Comparison of ENCODE assay signal across 39 cellular contexts in the genomic region with DNA sequence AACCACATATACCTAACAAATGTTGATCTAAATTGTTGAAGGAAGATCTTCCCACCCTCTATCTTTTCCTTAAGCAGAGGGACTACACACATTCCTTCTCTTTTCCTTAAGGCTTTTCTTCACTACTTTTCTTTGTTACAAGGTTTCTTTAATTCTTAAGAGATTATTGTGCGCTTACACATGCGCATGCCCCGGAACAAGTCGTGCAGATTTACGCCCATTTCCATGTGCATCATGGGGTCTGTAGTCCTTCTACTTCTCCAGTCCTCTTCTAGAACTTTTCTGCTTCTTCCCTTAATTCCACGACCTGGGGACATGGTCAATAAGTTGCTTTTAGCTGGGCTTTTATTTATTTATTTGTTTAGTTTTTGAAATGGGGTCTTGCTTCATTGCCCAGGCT. TPM values are rescaled to one million over a fixed set of nuclear protein-coding genes. Genes with fewer than 3 reads are reported as not detected.
"Had no signal": no experiment of that assay in that cellular context is flagged by ENCODE, and none has a peak within 500 bp of the region (broad histone marks: within the 10 kb centered on the region; RNA-seq: fewer than 3 reads in every experiment).

No MANE protein-coding gene starts in this region.

- H3K36me3 ChIP-seq: MG63 had no signal

- H3K4me2 ChIP-seq: KMS-11 had no signal

- H3K9me3 ChIP-seq: MG63 had no signal

- H3K27ac ChIP-seq: KMS-11 had no signal

- H3K9ac ChIP-seq: KMS-11 had no signal

- DNase-seq: Karpas-422, Kasumi-1, MG63, MM.1S, MV-4-11, NCI-H1048, NCI-H1092, NCI-H1092 treated with DMSO at 0.1 percent for 48 hours, NCI-H1105, NCI-H1105 treated with DMSO at 0.1 percent for 48 hours, NCI-H1417, NCI-H1417 treated with DMSO at 0.1 percent for 48 hours, NCI-H1436, NCI-H1436 treated with DMSO at 0.1 percent for 48 hours, NCI-H146, NCI-H1694, NCI-H1694 treated with DMSO at 0.1 percent for 48 hours, NCI-H187, NCI-H187 treated with DMSO at 0.1 percent for 48 hours, NCI-H1930, NCI-H2029, NCI-H2029 treated with DMSO at 0.1 percent for 48 hours, NCI-H2081, NCI-H2081 treated with DMSO at 0.1 percent for 48 hours, NCI-H2107, NCI-H2171, NCI-H2171 treated with DMSO at 0.1 percent for 48 hours, NCI-H2227 treated with DMSO at 0.1 percent for 48 hours, NCI-H226, NCI-H345, NCI-H446, NCI-H446 treated with DMSO at 0.1 percent for 48 hours, NCI-H510A, NCI-H510A treated with DMSO at 0.1 percent for 48 hours, NCI-H524, NCI-H524 treated with DMSO at 0.1 percent for 48 hours had no signal

- H3K4me3 ChIP-seq: MG63 had no signal

RNA-seq across cellular contexts. Expression of a gene that starts 1.7 kb away (rescaled TPM):
- total RNA-seq: M059J, NCI-H460 had no signal
